Comparison of ENCODE assay signal across 1 cellular context in the genomic region with DNA sequence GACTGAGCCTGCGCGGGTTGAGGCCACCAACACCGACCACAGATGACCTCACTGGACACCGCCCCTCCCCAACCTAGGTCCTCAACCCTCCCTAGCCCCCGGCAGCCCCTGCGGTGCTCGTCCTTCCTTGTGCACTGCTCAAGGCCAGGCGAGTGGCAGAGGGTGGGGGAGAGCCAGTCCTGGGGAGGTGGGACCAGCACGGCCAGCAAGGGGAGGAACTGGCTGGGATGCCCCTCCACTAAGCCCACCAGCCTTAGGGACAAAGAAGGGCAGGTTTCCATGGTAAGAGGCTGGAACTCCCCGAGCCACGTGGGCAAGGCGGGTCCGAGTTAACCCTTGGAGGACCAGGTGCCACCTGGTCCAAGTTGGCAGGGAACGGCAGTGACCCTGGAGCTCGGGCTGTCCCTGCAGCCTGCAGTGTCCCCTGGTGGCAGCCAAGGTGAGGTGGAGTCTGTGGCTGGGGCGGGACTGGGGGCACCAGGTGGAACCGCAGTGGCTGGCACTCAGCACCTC.
TF ChIP-seq lines count a peak whose summit lies in the region.

No MANE protein-coding gene starts in this region.

TF ChIP-seq in WTC11, 78 proteins besides CTCF, POLR2A, EP300 and RAD21 (continued from another document and continues in another):
- TF ChIP-seq, protein P1, sequence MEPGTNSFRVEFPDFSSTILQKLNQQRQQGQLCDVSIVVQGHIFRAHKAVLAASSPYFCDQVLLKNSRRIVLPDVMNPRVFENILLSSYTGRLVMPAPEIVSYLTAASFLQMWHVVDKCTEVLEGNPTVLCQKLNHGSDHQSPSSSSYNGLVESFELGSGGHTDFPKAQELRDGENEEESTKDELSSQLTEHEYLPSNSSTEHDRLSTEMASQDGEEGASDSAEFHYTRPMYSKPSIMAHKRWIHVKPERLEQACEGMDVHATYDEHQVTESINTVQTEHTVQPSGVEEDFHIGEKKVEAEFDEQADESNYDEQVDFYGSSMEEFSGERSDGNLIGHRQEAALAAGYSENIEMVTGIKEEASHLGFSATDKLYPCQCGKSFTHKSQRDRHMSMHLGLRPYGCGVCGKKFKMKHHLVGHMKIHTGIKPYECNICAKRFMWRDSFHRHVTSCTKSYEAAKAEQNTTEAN (CRISPR knock-in tag; IDR thresholded peaks at IDR 0.05): peak; percentile 83; the same call in 1 of the 2 replicates
- TF ChIP-seq, protein P2, sequence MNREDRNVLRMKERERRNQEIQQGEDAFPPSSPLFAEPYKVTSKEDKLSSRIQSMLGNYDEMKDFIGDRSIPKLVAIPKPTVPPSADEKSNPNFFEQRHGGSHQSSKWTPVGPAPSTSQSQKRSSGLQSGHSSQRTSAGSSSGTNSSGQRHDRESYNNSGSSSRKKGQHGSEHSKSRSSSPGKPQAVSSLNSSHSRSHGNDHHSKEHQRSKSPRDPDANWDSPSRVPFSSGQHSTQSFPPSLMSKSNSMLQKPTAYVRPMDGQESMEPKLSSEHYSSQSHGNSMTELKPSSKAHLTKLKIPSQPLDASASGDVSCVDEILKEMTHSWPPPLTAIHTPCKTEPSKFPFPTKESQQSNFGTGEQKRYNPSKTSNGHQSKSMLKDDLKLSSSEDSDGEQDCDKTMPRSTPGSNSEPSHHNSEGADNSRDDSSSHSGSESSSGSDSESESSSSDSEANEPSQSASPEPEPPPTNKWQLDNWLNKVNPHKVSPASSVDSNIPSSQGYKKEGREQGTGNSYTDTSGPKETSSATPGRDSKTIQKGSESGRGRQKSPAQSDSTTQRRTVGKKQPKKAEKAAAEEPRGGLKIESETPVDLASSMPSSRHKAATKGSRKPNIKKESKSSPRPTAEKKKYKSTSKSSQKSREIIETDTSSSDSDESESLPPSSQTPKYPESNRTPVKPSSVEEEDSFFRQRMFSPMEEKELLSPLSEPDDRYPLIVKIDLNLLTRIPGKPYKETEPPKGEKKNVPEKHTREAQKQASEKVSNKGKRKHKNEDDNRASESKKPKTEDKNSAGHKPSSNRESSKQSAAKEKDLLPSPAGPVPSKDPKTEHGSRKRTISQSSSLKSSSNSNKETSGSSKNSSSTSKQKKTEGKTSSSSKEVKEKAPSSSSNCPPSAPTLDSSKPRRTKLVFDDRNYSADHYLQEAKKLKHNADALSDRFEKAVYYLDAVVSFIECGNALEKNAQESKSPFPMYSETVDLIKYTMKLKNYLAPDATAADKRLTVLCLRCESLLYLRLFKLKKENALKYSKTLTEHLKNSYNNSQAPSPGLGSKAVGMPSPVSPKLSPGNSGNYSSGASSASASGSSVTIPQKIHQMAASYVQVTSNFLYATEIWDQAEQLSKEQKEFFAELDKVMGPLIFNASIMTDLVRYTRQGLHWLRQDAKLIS (CRISPR knock-in tag; IDR thresholded peaks at IDR 0.05; ENCODE audit: borderline replicate concordance): no peak
- TF ChIP-seq ZNF263 (CRISPR knock-in tag; IDR thresholded peaks at IDR 0.05; ENCODE audit: low read depth) (no peak), SMAD3 (CRISPR knock-in tag; IDR thresholded peaks at IDR 0.05; ENCODE audit: borderline replicate concordance) (no peak), GTF2I (CRISPR knock-in tag; conservative IDR thresholded peaks at IDR 0.05) (no peak), ZNF423 (CRISPR knock-in tag; IDR thresholded peaks at IDR 0.05) (no peak), KAT7 (CRISPR knock-in tag; IDR thresholded peaks at IDR 0.05; ENCODE audit: borderline replicate concordance) (no peak), NR3C1 (CRISPR knock-in tag; conservative IDR thresholded peaks at IDR 0.05; ENCODE audit: low read depth) (no peak), ESRRA (CRISPR knock-in tag; IDR thresholded peaks at IDR 0.05; ENCODE audit: borderline replicate concordance) (no peak), RORB (CRISPR knock-in tag; IDR thresholded peaks at IDR 0.05) (no peak), SP1 (CRISPR knock-in tag; conservative IDR thresholded peaks at IDR 0.05) (peak; percentile 75; the same call in 1 of the 2 replicates), ZNF138 (CRISPR knock-in tag; conservative IDR thresholded peaks at IDR 0.05) (peak; percentile 71; the same call in 1 of the 2 replicates), TEAD1 (CRISPR knock-in tag; IDR thresholded peaks at IDR 0.05) (0 out of 2 replicates have a peak, but pooled peaks have one; percentile 23), JUN (CRISPR knock-in tag; IDR thresholded peaks at IDR 0.05) (no peak), ZNF219 (CRISPR knock-in tag; IDR thresholded peaks at IDR 0.05; ENCODE audit: borderline replicate concordance) (no peak), MXD4 (CRISPR knock-in tag; IDR thresholded peaks at IDR 0.05; ENCODE audit: borderline replicate concordance) (no peak), ZNF121 (CRISPR knock-in tag; IDR thresholded peaks at IDR 0.05) (no peak), FOXP1 (CRISPR knock-in tag; IDR thresholded peaks at IDR 0.05; ENCODE audit: borderline replicate concordance) (no peak; the same call in 1 of the 2 replicates)
- TF ChIP-seq, protein P3, sequence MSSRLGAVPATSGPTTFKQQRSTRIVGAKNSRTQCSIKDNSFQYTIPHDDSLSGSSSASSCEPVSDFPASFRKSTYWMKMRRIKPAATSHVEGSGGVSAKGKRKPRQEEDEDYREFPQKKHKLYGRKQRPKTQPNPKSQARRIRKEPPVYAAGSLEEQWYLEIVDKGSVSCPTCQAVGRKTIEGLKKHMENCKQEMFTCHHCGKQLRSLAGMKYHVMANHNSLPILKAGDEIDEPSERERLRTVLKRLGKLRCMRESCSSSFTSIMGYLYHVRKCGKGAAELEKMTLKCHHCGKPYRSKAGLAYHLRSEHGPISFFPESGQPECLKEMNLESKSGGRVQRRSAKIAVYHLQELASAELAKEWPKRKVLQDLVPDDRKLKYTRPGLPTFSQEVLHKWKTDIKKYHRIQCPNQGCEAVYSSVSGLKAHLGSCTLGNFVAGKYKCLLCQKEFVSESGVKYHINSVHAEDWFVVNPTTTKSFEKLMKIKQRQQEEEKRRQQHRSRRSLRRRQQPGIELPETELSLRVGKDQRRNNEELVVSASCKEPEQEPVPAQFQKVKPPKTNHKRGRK (CRISPR knock-in tag; IDR thresholded peaks at IDR 0.05; ENCODE audit: borderline replicate concordance): no peak
- TF ChIP-seq, protein P4, sequence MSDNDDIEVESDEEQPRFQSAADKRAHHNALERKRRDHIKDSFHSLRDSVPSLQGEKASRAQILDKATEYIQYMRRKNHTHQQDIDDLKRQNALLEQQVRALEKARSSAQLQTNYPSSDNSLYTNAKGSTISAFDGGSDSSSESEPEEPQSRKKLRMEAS (CRISPR knock-in tag; IDR thresholded peaks at IDR 0.05): no peak; the same call in 1 of the 2 replicates
- TF ChIP-seq, protein P5, sequence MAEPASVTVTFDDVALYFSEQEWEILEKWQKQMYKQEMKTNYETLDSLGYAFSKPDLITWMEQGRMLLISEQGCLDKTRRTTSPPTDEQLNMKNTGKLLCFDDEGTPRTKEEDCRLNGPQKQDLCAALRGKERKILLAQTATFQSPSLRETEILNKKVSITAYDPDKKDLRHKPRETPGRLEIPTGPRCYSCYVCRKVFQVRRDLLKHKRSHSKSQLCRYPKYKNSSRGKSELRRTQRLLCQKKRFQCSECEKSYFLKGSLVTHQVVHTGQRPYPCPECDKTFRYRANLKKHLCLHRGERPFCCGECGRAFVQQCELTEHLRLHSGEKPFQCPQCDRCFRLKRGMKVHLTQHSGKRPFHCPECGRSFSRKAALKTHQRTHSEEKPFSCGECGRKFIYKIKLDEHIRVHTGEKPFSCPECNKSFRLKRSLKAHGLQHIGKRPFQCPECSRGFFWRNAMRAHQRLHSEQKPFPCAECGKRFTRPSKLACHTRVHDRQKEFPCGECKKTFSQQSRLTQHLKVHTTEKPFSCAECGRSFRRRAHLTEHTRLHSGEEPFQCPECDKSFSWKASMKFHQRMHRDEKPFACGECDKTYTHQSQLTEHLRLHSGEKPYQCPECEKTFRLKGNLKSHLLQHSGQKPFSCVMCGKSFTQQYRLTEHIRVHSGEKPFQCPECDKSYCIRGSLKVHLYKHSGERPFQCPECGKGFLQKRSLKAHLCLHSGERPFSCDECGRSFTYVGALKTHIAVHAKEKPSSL (CRISPR knock-in tag; conservative IDR thresholded peaks at IDR 0.05): no peak
- TF ChIP-seq, protein P6, sequence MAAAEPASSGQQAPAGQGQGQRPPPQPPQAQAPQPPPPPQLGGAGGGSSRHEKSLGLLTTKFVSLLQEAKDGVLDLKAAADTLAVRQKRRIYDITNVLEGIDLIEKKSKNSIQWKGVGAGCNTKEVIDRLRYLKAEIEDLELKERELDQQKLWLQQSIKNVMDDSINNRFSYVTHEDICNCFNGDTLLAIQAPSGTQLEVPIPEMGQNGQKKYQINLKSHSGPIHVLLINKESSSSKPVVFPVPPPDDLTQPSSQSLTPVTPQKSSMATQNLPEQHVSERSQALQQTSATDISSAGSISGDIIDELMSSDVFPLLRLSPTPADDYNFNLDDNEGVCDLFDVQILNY (CRISPR knock-in tag; IDR thresholded peaks at IDR 0.05): no peak
- TF ChIP-seq, protein P7, sequence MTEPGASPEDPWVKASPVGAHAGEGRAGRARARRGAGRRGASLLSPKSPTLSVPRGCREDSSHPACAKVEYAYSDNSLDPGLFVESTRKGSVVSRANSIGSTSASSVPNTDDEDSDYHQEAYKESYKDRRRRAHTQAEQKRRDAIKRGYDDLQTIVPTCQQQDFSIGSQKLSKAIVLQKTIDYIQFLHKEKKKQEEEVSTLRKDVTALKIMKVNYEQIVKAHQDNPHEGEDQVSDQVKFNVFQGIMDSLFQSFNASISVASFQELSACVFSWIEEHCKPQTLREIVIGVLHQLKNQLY (CRISPR knock-in tag; IDR thresholded peaks at IDR 0.05): no peak
- TF ChIP-seq, protein P8, sequence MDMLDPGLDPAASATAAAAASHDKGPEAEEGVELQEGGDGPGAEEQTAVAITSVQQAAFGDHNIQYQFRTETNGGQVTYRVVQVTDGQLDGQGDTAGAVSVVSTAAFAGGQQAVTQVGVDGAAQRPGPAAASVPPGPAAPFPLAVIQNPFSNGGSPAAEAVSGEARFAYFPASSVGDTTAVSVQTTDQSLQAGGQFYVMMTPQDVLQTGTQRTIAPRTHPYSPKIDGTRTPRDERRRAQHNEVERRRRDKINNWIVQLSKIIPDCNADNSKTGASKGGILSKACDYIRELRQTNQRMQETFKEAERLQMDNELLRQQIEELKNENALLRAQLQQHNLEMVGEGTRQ (CRISPR knock-in tag; IDR thresholded peaks at IDR 0.05): peak; percentile 88
- TF ChIP-seq, protein P9, sequence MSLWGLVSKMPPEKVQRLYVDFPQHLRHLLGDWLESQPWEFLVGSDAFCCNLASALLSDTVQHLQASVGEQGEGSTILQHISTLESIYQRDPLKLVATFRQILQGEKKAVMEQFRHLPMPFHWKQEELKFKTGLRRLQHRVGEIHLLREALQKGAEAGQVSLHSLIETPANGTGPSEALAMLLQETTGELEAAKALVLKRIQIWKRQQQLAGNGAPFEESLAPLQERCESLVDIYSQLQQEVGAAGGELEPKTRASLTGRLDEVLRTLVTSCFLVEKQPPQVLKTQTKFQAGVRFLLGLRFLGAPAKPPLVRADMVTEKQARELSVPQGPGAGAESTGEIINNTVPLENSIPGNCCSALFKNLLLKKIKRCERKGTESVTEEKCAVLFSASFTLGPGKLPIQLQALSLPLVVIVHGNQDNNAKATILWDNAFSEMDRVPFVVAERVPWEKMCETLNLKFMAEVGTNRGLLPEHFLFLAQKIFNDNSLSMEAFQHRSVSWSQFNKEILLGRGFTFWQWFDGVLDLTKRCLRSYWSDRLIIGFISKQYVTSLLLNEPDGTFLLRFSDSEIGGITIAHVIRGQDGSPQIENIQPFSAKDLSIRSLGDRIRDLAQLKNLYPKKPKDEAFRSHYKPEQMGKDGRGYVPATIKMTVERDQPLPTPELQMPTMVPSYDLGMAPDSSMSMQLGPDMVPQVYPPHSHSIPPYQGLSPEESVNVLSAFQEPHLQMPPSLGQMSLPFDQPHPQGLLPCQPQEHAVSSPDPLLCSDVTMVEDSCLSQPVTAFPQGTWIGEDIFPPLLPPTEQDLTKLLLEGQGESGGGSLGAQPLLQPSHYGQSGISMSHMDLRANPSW (CRISPR knock-in tag; conservative IDR thresholded peaks at IDR 0.05; ENCODE audit: low read depth): no peak
- TF ChIP-seq, protein P10, sequence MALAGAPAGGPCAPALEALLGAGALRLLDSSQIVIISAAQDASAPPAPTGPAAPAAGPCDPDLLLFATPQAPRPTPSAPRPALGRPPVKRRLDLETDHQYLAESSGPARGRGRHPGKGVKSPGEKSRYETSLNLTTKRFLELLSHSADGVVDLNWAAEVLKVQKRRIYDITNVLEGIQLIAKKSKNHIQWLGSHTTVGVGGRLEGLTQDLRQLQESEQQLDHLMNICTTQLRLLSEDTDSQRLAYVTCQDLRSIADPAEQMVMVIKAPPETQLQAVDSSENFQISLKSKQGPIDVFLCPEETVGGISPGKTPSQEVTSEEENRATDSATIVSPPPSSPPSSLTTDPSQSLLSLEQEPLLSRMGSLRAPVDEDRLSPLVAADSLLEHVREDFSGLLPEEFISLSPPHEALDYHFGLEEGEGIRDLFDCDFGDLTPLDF (CRISPR knock-in tag; IDR thresholded peaks at IDR 0.05): no peak
- TF ChIP-seq, protein P11, sequence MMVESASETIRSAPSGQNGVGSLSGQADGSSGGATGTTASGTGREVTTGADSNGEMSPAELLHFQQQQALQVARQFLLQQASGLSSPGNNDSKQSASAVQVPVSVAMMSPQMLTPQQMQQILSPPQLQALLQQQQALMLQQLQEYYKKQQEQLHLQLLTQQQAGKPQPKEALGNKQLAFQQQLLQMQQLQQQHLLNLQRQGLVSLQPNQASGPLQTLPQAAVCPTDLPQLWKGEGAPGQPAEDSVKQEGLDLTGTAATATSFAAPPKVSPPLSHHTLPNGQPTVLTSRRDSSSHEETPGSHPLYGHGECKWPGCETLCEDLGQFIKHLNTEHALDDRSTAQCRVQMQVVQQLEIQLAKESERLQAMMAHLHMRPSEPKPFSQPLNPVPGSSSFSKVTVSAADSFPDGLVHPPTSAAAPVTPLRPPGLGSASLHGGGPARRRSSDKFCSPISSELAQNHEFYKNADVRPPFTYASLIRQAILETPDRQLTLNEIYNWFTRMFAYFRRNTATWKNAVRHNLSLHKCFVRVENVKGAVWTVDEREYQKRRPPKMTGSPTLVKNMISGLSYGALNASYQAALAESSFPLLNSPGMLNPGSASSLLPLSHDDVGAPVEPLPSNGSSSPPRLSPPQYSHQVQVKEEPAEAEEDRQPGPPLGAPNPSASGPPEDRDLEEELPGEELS (CRISPR knock-in tag; IDR thresholded peaks at IDR 0.05): no peak
- TF ChIP-seq, protein P12, sequence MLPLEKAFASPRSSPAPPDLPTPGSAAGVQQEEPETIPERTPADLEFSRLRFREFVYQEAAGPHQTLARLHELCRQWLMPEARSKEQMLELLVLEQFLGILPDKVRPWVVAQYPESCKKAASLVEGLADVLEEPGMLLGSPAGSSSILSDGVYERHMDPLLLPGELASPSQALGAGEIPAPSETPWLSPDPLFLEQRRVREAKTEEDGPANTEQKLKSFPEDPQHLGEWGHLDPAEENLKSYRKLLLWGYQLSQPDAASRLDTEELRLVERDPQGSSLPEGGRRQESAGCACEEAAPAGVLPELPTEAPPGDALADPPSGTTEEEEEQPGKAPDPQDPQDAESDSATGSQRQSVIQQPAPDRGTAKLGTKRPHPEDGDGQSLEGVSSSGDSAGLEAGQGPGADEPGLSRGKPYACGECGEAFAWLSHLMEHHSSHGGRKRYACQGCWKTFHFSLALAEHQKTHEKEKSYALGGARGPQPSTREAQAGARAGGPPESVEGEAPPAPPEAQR (CRISPR knock-in tag; IDR thresholded peaks at IDR 0.05): no peak
- TF ChIP-seq, protein P13, sequence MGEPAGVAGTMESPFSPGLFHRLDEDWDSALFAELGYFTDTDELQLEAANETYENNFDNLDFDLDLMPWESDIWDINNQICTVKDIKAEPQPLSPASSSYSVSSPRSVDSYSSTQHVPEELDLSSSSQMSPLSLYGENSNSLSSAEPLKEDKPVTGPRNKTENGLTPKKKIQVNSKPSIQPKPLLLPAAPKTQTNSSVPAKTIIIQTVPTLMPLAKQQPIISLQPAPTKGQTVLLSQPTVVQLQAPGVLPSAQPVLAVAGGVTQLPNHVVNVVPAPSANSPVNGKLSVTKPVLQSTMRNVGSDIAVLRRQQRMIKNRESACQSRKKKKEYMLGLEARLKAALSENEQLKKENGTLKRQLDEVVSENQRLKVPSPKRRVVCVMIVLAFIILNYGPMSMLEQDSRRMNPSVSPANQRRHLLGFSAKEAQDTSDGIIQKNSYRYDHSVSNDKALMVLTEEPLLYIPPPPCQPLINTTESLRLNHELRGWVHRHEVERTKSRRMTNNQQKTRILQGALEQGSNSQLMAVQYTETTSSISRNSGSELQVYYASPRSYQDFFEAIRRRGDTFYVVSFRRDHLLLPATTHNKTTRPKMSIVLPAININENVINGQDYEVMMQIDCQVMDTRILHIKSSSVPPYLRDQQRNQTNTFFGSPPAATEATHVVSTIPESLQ (CRISPR knock-in tag; IDR thresholded peaks at IDR 0.05): no peak
